ENCODE assay signal across 1 cellular context in genomic region chr4:88284378-88285234, GRCh38.
TF ChIP-seq lines count a peak whose summit lies in the region.

Gene PPM1K, minus strand, starts transcription at chr4:88284561. Its CDS starts 5,978 bp downstream, at chr4:88278583.

TF ChIP-seq in GM12878, 131 proteins besides CTCF, POLR2A, EP300 and RAD21 (continued from another document and continues in another):
- TF ChIP-seq MLLT1 (IDR thresholded peaks at IDR 0.05) (peak; percentile 59; the same call in 1 of the 2 replicates), CHD4 (IDR thresholded peaks at IDR 0.05) (no peak), RBBP5 (conservative IDR thresholded peaks at IDR 0.05) (no peak), CEBPZ (IDR thresholded peaks at IDR 0.05; ENCODE audit: low read depth, low read length) (peak; percentile 63), BMI1 (IDR thresholded peaks at IDR 0.05; ENCODE audit: borderline replicate concordance) (no peak), SRF (IDR thresholded peaks at IDR 0.05; ENCODE audit: low read depth in 2 of 2, low read length in 2 of 2) (0 out of 4 replicates have a peak, but pooled peaks of 1 of the 2 experiments have one; percentile 29), FOXM1 (IDR thresholded peaks at IDR 0.05; ENCODE audit: low read depth, low read length) (no peak), SMAD1 (IDR thresholded peaks at IDR 0.05; ENCODE audit: low read depth, partially characterized antibody) (peak; percentile 9), SUPT20H (IDR thresholded peaks at IDR 0.05; ENCODE audit: borderline replicate concordance, control insufficient read depth, low read depth, low read length) (no peak), POU2F2 (IDR thresholded peaks at IDR 0.05; ENCODE audit: borderline replicate concordance, low read depth, low read length) (0 out of 3 replicates have a peak, but pooled peaks have one; percentile 41), NFXL1 (IDR thresholded peaks at IDR 0.05; ENCODE audit: borderline replicate concordance) (no peak), PAX5 (IDR thresholded peaks at IDR 0.05; ENCODE audit: borderline replicate concordance, low read depth, low read length) (peak; percentile 60; the same call in 1 of the 2 replicates), TCF7 (IDR thresholded peaks at IDR 0.05; ENCODE audit: borderline replicate concordance) (no peak), NR2C2 (IDR thresholded peaks at IDR 0.05; ENCODE audit: borderline replicate concordance, control insufficient read depth, insufficient read length, low read depth) (no peak), GABPA (IDR thresholded peaks at IDR 0.05; ENCODE audit: low read depth) (no peak), TCF12 (IDR thresholded peaks at IDR 0.05; ENCODE audit: low read depth, low read length) (peak; percentile 75; the same call in 1 of the 2 replicates), CBX3 (IDR thresholded peaks at IDR 0.05; ENCODE audit: borderline replicate concordance, low read depth) (no peak), JUNB (IDR thresholded peaks at IDR 0.05) (no peak), ZBTB33 (IDR thresholded peaks at IDR 0.05) (no peak), ELK1 (IDR thresholded peaks at IDR 0.05; ENCODE audit: low read depth, low read length) (no peak), NR2F1 (conservative IDR thresholded peaks at IDR 0.05) (peak; percentile 56; the same call in 1 of the 2 replicates), CBX5 (IDR thresholded peaks at IDR 0.05; ENCODE audit: low read depth) (0 out of 2 replicates have a peak, but pooled peaks have one; percentile 5), CREM (IDR thresholded peaks at IDR 0.05; ENCODE audit: low read depth) (peak; percentile 88), SUZ12 (IDR thresholded peaks at IDR 0.05; ENCODE audit: unreplicated experiment) (no peak), BHLHE40 (IDR thresholded peaks at IDR 0.05; ENCODE audit: borderline replicate concordance in 1 of 2, low read depth in 2 of 2, low read length in 1 of 2) (peak in 1 of 2 experiments; percentile 81; a peak in 1 of 4 replicates), HDGF (IDR thresholded peaks at IDR 0.05) (peak; percentile 87), E2F4 (IDR thresholded peaks at IDR 0.05; ENCODE audit: low read depth, low read length) (peak; percentile 62), MEF2B (IDR thresholded peaks at IDR 0.05; ENCODE audit: partially characterized antibody, poor library complexity, severe bottlenecking) (no peak), ZBTB11 (CRISPR knock-in tag; IDR thresholded peaks at IDR 0.05) (no peak), ATF7 (IDR thresholded peaks at IDR 0.05; ENCODE audit: low read depth) (peak; percentile 84), YY1 (IDR thresholded peaks at IDR 0.05; ENCODE audit: low read depth, low read length) (peak; percentile 7; the same call in 1 of the 2 replicates), GATAD2B (conservative IDR thresholded peaks at IDR 0.05; ENCODE audit: low read depth) (no peak; the same call in 1 of the 2 replicates), FOS (IDR thresholded peaks at IDR 0.05; ENCODE audit: borderline replicate concordance, extremely low read depth, insufficient read length) (peak; percentile 53), IRF5 (IDR thresholded peaks at IDR 0.05; ENCODE audit: borderline replicate concordance) (no peak), ZBTB40 (IDR thresholded peaks at IDR 0.05; ENCODE audit: borderline replicate concordance) (no peak), MYB (IDR thresholded peaks at IDR 0.05; ENCODE audit: borderline replicate concordance, low read depth, low read length) (no peak), HDAC6 (IDR thresholded peaks at IDR 0.05; ENCODE audit: unreplicated experiment) (peak; percentile 82), MTA2 (IDR thresholded peaks at IDR 0.05; ENCODE audit: low read depth) (no peak; the same call in 1 of the 2 replicates), IRF4 (IDR thresholded peaks at IDR 0.05; ENCODE audit: low read depth, low read length) (no peak), TCF3 (IDR thresholded peaks at IDR 0.05; ENCODE audit: borderline replicate concordance, insufficient read depth, low read depth, low read length) (peak; percentile 77; the same call in 1 of the 2 replicates), STAT1 (conservative IDR thresholded peaks at IDR 0.05) (0 out of 2 replicates have a peak, but pooled peaks have one; percentile 87), CEBPB (IDR thresholded peaks at IDR 0.05; ENCODE audit: borderline replicate concordance in 1 of 2, low read depth in 2 of 2, low read length in 2 of 2) (no peak), ZBED1 (IDR thresholded peaks at IDR 0.05; ENCODE audit: borderline replicate concordance) (no peak), ATF3 (IDR thresholded peaks at IDR 0.05; ENCODE audit: borderline replicate concordance, extremely low read depth, low read depth, low read length) (no peak), STAT3 (IDR thresholded peaks at IDR 0.05; ENCODE audit: low read depth, low read length) (no peak)
